Comparison of ENCODE assay signal across 12 cellular contexts in genomic region chr19:49409441-49410029, GRCh38. TPM values are rescaled to one million over a fixed set of nuclear protein-coding genes. Genes with fewer than 3 reads are reported as not detected.
DNase-seq lines count a peak whose midpoint lies in the region; ATAC-seq, FAIRE-seq and TF ChIP-seq lines count a peak whose summit lies in the region.
"Had no signal": no experiment of that assay in that cellular context is flagged by ENCODE, and none has a peak within 500 bp of the region (broad histone marks: within the 10 kb centered on the region; RNA-seq: fewer than 3 reads in every experiment).

No MANE protein-coding gene starts in this region.

- H3K23ac ChIP-seq in H1 (ENCODE audit: insufficient read length), result no peak overlapping the region

- 97% methylated on average over 5 of the region's 5 CpGs; no CpG with 5 or more reads in 1 of the 2 experiments for WGBS in H1 (ENCODE audit: extremely low coverage in 1 of 2, insufficient coverage in 1 of 2, insufficient read length in 1 of 2, insufficient replicate concordance in 2 of 2, low coverage in 1 of 2, low lambda C conversion rate in 2 of 2, missing lambda C conversion rate in 1 of 2), 2 experiments

- H3K36me3 Mint-ChIP-seq in CD4-positive, CD25-positive, alpha-beta regulatory T cell, result no peaks in the 10 kb centered on the region

- H3K36me3 ChIP-seq in CD4-positive, CD25-positive, alpha-beta regulatory T cell (ENCODE audit: control insufficient read depth, insufficient read depth, low read length), result no peaks in the 10 kb centered on the region
- H3K36me3 ChIP-seq in RWPE2 (ENCODE audit: low read depth) (no peaks in the 10 kb centered on the region), H1 (ENCODE audit: control insufficient read depth in 2 of 4, insufficient read depth in 4 of 4, low read length in 3 of 4) (no peaks in the 10 kb centered on the region)

- no peak overlapping the region for H3K9ac ChIP-seq in H1 (replicated peaks in 1 of 4; ENCODE audit: extremely low read depth in 1 of 4, low read depth in 3 of 4, low read length in 3 of 4)

- H3K27me3 ChIP-seq in CD4-positive, CD25-positive, alpha-beta regulatory T cell (ENCODE audit: control insufficient read depth, insufficient read depth, low read length), result no peaks in the 10 kb centered on the region
- H3K27me3 ChIP-seq in RWPE2 (ENCODE audit: insufficient read depth, poor library complexity, severe bottlenecking) (no peaks in the 10 kb centered on the region), H1 (replicated peaks in 1 of 4; ENCODE audit: control insufficient read depth in 3 of 4, extremely low read depth in 1 of 4, insufficient read depth in 3 of 4, low read length in 3 of 4) (no peaks in the 10 kb centered on the region)

- H2BK20ac ChIP-seq in H1 (ENCODE audit: low read length), result 0 out of 2 replicates have a peak overlapping the region, but pooled peaks have one; percentile 48

- no peak overlapping the region for H3K18ac ChIP-seq in H1 (ENCODE audit: extremely low read depth, low read length)

- H3K79me2 ChIP-seq in H1 (ENCODE audit: control insufficient read depth in 1 of 2, insufficient read depth in 2 of 2, low read length in 2 of 2), result no peaks in the 10 kb centered on the region

- peak in 1 of 2 donors; percentile 57 for ATAC-seq in CD4-positive, CD25-positive, alpha-beta regulatory T cell (ENCODE audit: low read depth in 2 of 2)
- ATAC-seq in RWPE2 (ENCODE audit: low read depth), result no peak

- H3K23me2 ChIP-seq in H1 (ENCODE audit: low read depth, low read length), result no peaks in the 10 kb centered on the region

- no peak overlapping the region for H3K56ac ChIP-seq in H1 (replicated peaks; ENCODE audit: insufficient read length, low read depth, low read length)

- 0 out of 2 replicates have a peak overlapping the region, but pooled peaks have one; percentile 68 for H2BK12ac ChIP-seq in H1 (ENCODE audit: low read depth, low read length)

- H3K4me1 Mint-ChIP-seq in CD4-positive, CD25-positive, alpha-beta regulatory T cell, result peaks cover 7 to 54% (median 40%) of the 10 kb centered on the region in 4 donors

- TF ChIP-seq RAD21 in H1 (IDR thresholded peaks at IDR 0.05 in 1 of 2, conservative IDR thresholded peaks at IDR 0.05 in 1 of 2; ENCODE audit: low read depth in 2 of 2, low read length in 2 of 2), result no peak

- H3K4me2 ChIP-seq in H1 (ENCODE audit: insufficient read depth in 1 of 2, low read depth in 2 of 2, low read length in 2 of 2), result no peak overlapping the region

- H4K20me1 ChIP-seq in H1 (replicated peaks in 1 of 2; ENCODE audit: control insufficient read depth in 1 of 2, insufficient read depth in 2 of 2, low read length in 2 of 2), result no peaks in the 10 kb centered on the region

- TF ChIP-seq POLR2A in H1 (IDR thresholded peaks at IDR 0.05; ENCODE audit: control extremely low read depth in 1 of 2, low read depth in 2 of 2, low read length in 2 of 2), result no peak

- H2AFZ ChIP-seq in H1 (ENCODE audit: low read length), result no peak overlapping the region

- TF ChIP-seq CTCF in RWPE2 (IDR thresholded peaks at IDR 0.05; ENCODE audit: poor library complexity, severe bottlenecking), result no peak
- TF ChIP-seq CTCF in H1 (IDR thresholded peaks at IDR 0.05; ENCODE audit: control extremely low read depth in 1 of 3, insufficient read depth in 1 of 3, low read depth in 1 of 3, low read length in 3 of 3), result no peak

- no peaks in the 10 kb centered on the region for H3K9me3 ChIP-seq in CD4-positive, CD25-positive, alpha-beta regulatory T cell (ENCODE audit: control insufficient read depth in 2 of 2, low read length in 2 of 2)
- H3K9me3 ChIP-seq in RWPE2 (ENCODE audit: severe bottlenecking) (no peaks in the 10 kb centered on the region), H1 (ENCODE audit: insufficient read depth in 2 of 2, low read depth in 1 of 2, low read length in 1 of 2) (no peaks in the 10 kb centered on the region)

- peak; percentile 90 for FAIRE-seq in GM19239 (lab: Jason Lieb, UNC)
- FAIRE-seq in H1 (lab: Jason Lieb, UNC), result no peak

- no peak overlapping the region for H2BK120ac ChIP-seq in H1 (replicated peaks; ENCODE audit: low read depth, low read length)

- no peaks in the 10 kb centered on the region for H3K79me1 ChIP-seq in H1 (ENCODE audit: low read depth, low read length)

- H4K8ac ChIP-seq in H1 (ENCODE audit: extremely low read depth, insufficient read depth, low read length), result no peak overlapping the region; the same call in 1 of the 2 replicates

- no peak overlapping the region for H2AK5ac ChIP-seq in H1 (ENCODE audit: low read depth, low read length)

- no peaks in the 10 kb centered on the region for H3K9me3 Mint-ChIP-seq in CD4-positive, CD25-positive, alpha-beta regulatory T cell

- peak in 1 of 3 donors; percentile 66 for DNase-seq in CD4-positive, CD25-positive, alpha-beta regulatory T cell
- DNase-seq in GM19239 (ENCODE audit: insufficient read length, low spot score), result no peak
- DNase-seq in RWPE2 (ENCODE audit: low spot score), result peak; percentile 36
- DNase-seq in H1 (ENCODE audit: low read depth in 1 of 2, low spot score in 2 of 2), result no peak
- DNase-seq in NCI-H1436 (lab: John Stamatoyannopoulos, UW), result no peak
- DNase-seq in DMS79 treated with DMSO at 0.1 percent for 48 hours (lab: John Stamatoyannopoulos, UW), result no peak
- no peak for DNase-seq in NCI-H187 (lab: John Stamatoyannopoulos, UW)
- DNase-seq in SHP77 (lab: John Stamatoyannopoulos, UW), result no peak
- DNase-seq: effector CD8-positive, alpha-beta T cell; SHP77 treated with DMSO at 0.1 percent for 48 hours had no signal

- peaks cover 39% of the 10 kb centered on the region for H3K4me1 ChIP-seq in CD4-positive, CD25-positive, alpha-beta regulatory T cell (ENCODE audit: control insufficient read depth, insufficient read depth, low read length, poor library complexity, severe bottlenecking)
- H3K4me1 ChIP-seq in RWPE2 (ENCODE audit: insufficient read depth, poor library complexity, severe bottlenecking) (no peaks in the 10 kb centered on the region), H1 (replicated peaks in 1 of 4; ENCODE audit: control insufficient read depth in 3 of 4, insufficient read depth in 4 of 4, low read length in 3 of 4) (peaks cover 0 to 5% (median 0%) of the 10 kb centered on the region in 4 experiments; a peak in 1 of 7 replicates)

- H3K14ac ChIP-seq in H1 (ENCODE audit: insufficient read length), result no peak overlapping the region

- no peak overlapping the region for H4K5ac ChIP-seq in H1 (ENCODE audit: insufficient read length, low read depth, low read length)

- H2BK15ac ChIP-seq in H1 (ENCODE audit: low read length), result no peak overlapping the region

- H2BK5ac ChIP-seq in H1 (ENCODE audit: low read depth, low read length), result no peak overlapping the region

- peak overlapping the region; percentile 45 for H3K4me3 ChIP-seq in CD4-positive, CD25-positive, alpha-beta regulatory T cell (ENCODE audit: low read depth, low read length)
- H3K4me3 ChIP-seq in RWPE2 (ENCODE audit: severe bottlenecking) (no peak overlapping the region), H1 (ENCODE audit: extremely low read depth in 1 of 4, insufficient read depth in 2 of 4, low read depth in 3 of 4, low read length in 4 of 4) (no peak overlapping the region)

- no peaks in the 10 kb centered on the region for H3K27me3 Mint-ChIP-seq in CD4-positive, CD25-positive, alpha-beta regulatory T cell

- CTCF ChIA-PET in H1 (lab: Charles Lee; ENCODE audit: partially characterized antibody), result interaction anchor here (0.6 to 14.7 kb wide), 6 partner anchors 8 to 302 kb away, joined by 3 to 291 read pairs (median 4); no protein-coding TSS in a partner anchor

- POLR2A ChIA-PET in H1 (lab: Charles Lee; ENCODE audit: partially characterized antibody), result interaction anchor here (0.8 to 3.3 kb wide), 4 partner anchors 17 to 70 kb away, joined by 3 to 13 read pairs (median 4); partner anchors contain the start of gene GFY

- H3K4ac ChIP-seq in H1 (replicated peaks; ENCODE audit: insufficient read length, low read depth, low read length), result no peak overlapping the region

- peak overlapping the region; percentile 81 to 89 (median 88) for H3K27ac Mint-ChIP-seq in CD4-positive, CD25-positive, alpha-beta regulatory T cell

- H3K4me3 Mint-ChIP-seq in CD4-positive, CD25-positive, alpha-beta regulatory T cell, result peak overlapping the region; percentile 22 to 79 (median 30)

- no peak for TF ChIP-seq EP300 in H1 (IDR thresholded peaks at IDR 0.05; ENCODE audit: borderline replicate concordance in 1 of 2, low read depth in 2 of 2, low read length in 2 of 2)

- H4K91ac ChIP-seq in H1 (replicated peaks; ENCODE audit: insufficient read length, low read length), result peak overlapping the region; percentile 39

- no peak overlapping the region for H3K27ac ChIP-seq in CD4-positive, CD25-positive, alpha-beta regulatory T cell (ENCODE audit: insufficient read depth, low read length, poor library complexity, severe bottlenecking)
- no peak overlapping the region for H3K27ac ChIP-seq in RWPE2 (ENCODE audit: poor library complexity, severe bottlenecking)
- H3K27ac ChIP-seq in H1 (ENCODE audit: low read depth, low read length), result no peak overlapping the region

RNA-seq across cellular contexts. Expression of gene PTH2, which starts 13.7 kb away (rescaled TPM):
- total RNA-seq in CD4-positive, CD25-positive, alpha-beta regulatory T cell, result not detected
- not detected for polyA plus RNA-seq in CD4-positive, CD25-positive, alpha-beta regulatory T cell
- total RNA-seq in H1 (2021; fragmentation: NEBNext Ultra II Directional; extraction: Animal tissue kit (Norgen Biotek cat#: 25700)), result 0.82 TPM in 1 of 2 replicates, not detected in the other
- 0.50 TPM in 1 of 2 replicates, not detected in the other for polyA plus RNA-seq in H1 (2011; rRNA removed)
- polyA plus RNA-seq in H1 (2011; cell fraction: cytosol; rRNA removed), result 0.41 TPM
- polyA plus RNA-seq in H1 (2011; cell fraction: nucleus; rRNA removed), result 0.40 TPM
- 0.63 to 0.70 TPM in 2 of 4 replicates, not detected in the others for polyA plus RNA-seq in H1 (2012, experiment 1 of 2)
- polyA plus RNA-seq in H1 (2012, experiment 2 of 2), result not detected
- polyA plus RNA-seq in H1 (2013, experiment 1 of 2), result 0.81 TPM
- 0.83 TPM for polyA plus RNA-seq in H1 (2013, experiment 2 of 2)
- polyA minus RNA-seq in H1 (2011; rRNA and poly(A)+ RNA removed), result not detected in 2 replicates
- polyA minus RNA-seq in H1 (2011; cell fraction: cytosol; rRNA and poly(A)+ RNA removed), result not detected
- polyA minus RNA-seq in H1 (2011; cell fraction: nucleus; rRNA and poly(A)+ RNA removed), result not detected
- total RNA-seq: MCF 10A, omental fat pad had no signal

RNA-seq across cellular contexts. Expression of gene GFY, which starts 15.7 kb away (rescaled TPM):
- total RNA-seq in CD4-positive, CD25-positive, alpha-beta regulatory T cell, result not detected
- not detected for polyA plus RNA-seq in CD4-positive, CD25-positive, alpha-beta regulatory T cell
- total RNA-seq in H1 (2021; fragmentation: NEBNext Ultra II Directional; extraction: Animal tissue kit (Norgen Biotek cat#: 25700)), result 0.93 and 1.1 TPM in 2 replicates
- 0.68 and 1.2 TPM in 2 replicates for polyA plus RNA-seq in H1 (2011; rRNA removed)
- polyA plus RNA-seq in H1 (2011; cell fraction: cytosol; rRNA removed), result 0.47 TPM
- 1.5 TPM for polyA plus RNA-seq in H1 (2011; cell fraction: nucleus; rRNA removed)
- 1.2 to 2.3 TPM (median 1.7 TPM) in 4 replicates for polyA plus RNA-seq in H1 (2012, experiment 1 of 2)
- 1.1 TPM for polyA plus RNA-seq in H1 (2012, experiment 2 of 2)
- polyA plus RNA-seq in H1 (2013, experiment 1 of 2), result 3.5 TPM
- 2.8 TPM for polyA plus RNA-seq in H1 (2013, experiment 2 of 2)
- polyA minus RNA-seq in H1 (2011; rRNA and poly(A)+ RNA removed), result 0.19 TPM in 1 of 2 replicates, not detected in the other
- polyA minus RNA-seq in H1 (2011; cell fraction: cytosol; rRNA and poly(A)+ RNA removed), result not detected
- polyA minus RNA-seq in H1 (2011; cell fraction: nucleus; rRNA and poly(A)+ RNA removed), result 0.70 TPM
- total RNA-seq: MCF 10A, omental fat pad had no signal

RNA-seq across cellular contexts. Expression of gene KASH5, which starts 21.5 kb away (rescaled TPM):
- not detected for total RNA-seq in CD4-positive, CD25-positive, alpha-beta regulatory T cell
- polyA plus RNA-seq in CD4-positive, CD25-positive, alpha-beta regulatory T cell, result not detected
- 0.19 and 0.57 TPM in 2 replicates for total RNA-seq in H1 (2021; fragmentation: NEBNext Ultra II Directional; extraction: Animal tissue kit (Norgen Biotek cat#: 25700))
- 0.05 and 0.28 TPM in 2 replicates for polyA plus RNA-seq in H1 (2011; rRNA removed)
- 0.21 TPM for polyA plus RNA-seq in H1 (2011; cell fraction: cytosol; rRNA removed)
- 0.76 TPM for polyA plus RNA-seq in H1 (2011; cell fraction: nucleus; rRNA removed)
- 0.12 to 0.42 TPM in 2 of 4 replicates, not detected in the others for polyA plus RNA-seq in H1 (2012, experiment 1 of 2)
- polyA plus RNA-seq in H1 (2012, experiment 2 of 2), result not detected
- polyA plus RNA-seq in H1 (2013, experiment 1 of 2), result 0.12 TPM
- 0.07 TPM for polyA plus RNA-seq in H1 (2013, experiment 2 of 2)
- polyA minus RNA-seq in H1 (2011; rRNA and poly(A)+ RNA removed), result 0.17 TPM in 1 of 2 replicates, not detected in the other
- not detected for polyA minus RNA-seq in H1 (2011; cell fraction: cytosol; rRNA and poly(A)+ RNA removed)
- polyA minus RNA-seq in H1 (2011; cell fraction: nucleus; rRNA and poly(A)+ RNA removed), result not detected
- total RNA-seq: MCF 10A had no signal

RNA-seq across cellular contexts. Expression of gene SLC17A7, which starts 31.8 kb away (rescaled TPM):
- not detected for total RNA-seq in CD4-positive, CD25-positive, alpha-beta regulatory T cell
- not detected for polyA plus RNA-seq in CD4-positive, CD25-positive, alpha-beta regulatory T cell
- total RNA-seq in H1 (2021; fragmentation: NEBNext Ultra II Directional; extraction: Animal tissue kit (Norgen Biotek cat#: 25700)), result 2.3 and 3.0 TPM in 2 replicates
- polyA plus RNA-seq in H1 (2011; rRNA removed), result 2.7 and 4.7 TPM in 2 replicates
- 2.8 TPM for polyA plus RNA-seq in H1 (2011; cell fraction: cytosol; rRNA removed)
- 4.6 TPM for polyA plus RNA-seq in H1 (2011; cell fraction: nucleus; rRNA removed)
- 1.8 to 2.6 TPM (median 2.5 TPM) in 4 replicates for polyA plus RNA-seq in H1 (2012, experiment 1 of 2)
- polyA plus RNA-seq in H1 (2012, experiment 2 of 2), result 1.9 TPM
- polyA plus RNA-seq in H1 (2013, experiment 1 of 2), result 3.2 TPM
- polyA plus RNA-seq in H1 (2013, experiment 2 of 2), result 3.5 TPM
- polyA minus RNA-seq in H1 (2011; rRNA and poly(A)+ RNA removed), result 1.1 and 1.7 TPM in 2 replicates
- polyA minus RNA-seq in H1 (2011; cell fraction: cytosol; rRNA and poly(A)+ RNA removed), result 2.6 TPM
- 3.5 TPM for polyA minus RNA-seq in H1 (2011; cell fraction: nucleus; rRNA and poly(A)+ RNA removed)
- total RNA-seq: MCF 10A had no signal

RNA-seq across cellular contexts. Expression of gene PIH1D1, which starts 42.1 kb away (rescaled TPM):
- total RNA-seq in CD4-positive, CD25-positive, alpha-beta regulatory T cell, result 150 TPM
- 100 to 1,000 TPM; 109 to 144 (median 118) TPM for polyA plus RNA-seq in CD4-positive, CD25-positive, alpha-beta regulatory T cell
- 146 and 155 TPM in 2 replicates for total RNA-seq in H1 (2021; fragmentation: NEBNext Ultra II Directional; extraction: Animal tissue kit (Norgen Biotek cat#: 25700))
- 195 and 220 TPM in 2 replicates for polyA plus RNA-seq in H1 (2011; rRNA removed)
- polyA plus RNA-seq in H1 (2011; cell fraction: cytosol; rRNA removed), result 231 TPM
- polyA plus RNA-seq in H1 (2011; cell fraction: nucleus; rRNA removed), result 195 TPM
- 192 to 228 TPM (median 222 TPM) in 4 replicates for polyA plus RNA-seq in H1 (2012, experiment 1 of 2)
- polyA plus RNA-seq in H1 (2012, experiment 2 of 2), result 206 TPM
- polyA plus RNA-seq in H1 (2013, experiment 1 of 2), result 148 TPM
- polyA plus RNA-seq in H1 (2013, experiment 2 of 2), result 146 TPM
- 107 and 108 TPM in 2 replicates for polyA minus RNA-seq in H1 (2011; rRNA and poly(A)+ RNA removed)
- 65.8 TPM for polyA minus RNA-seq in H1 (2011; cell fraction: cytosol; rRNA and poly(A)+ RNA removed)
- 63.0 TPM for polyA minus RNA-seq in H1 (2011; cell fraction: nucleus; rRNA and poly(A)+ RNA removed)
